In genomic region chr11:122721964-122722266, GRCh38 we compare ENCODE assay signal across 10 cellular contexts.
A peak's percentile ranks its signal among the peaks of the same experiment; 100 is the strongest.
DNase-seq lines count a peak whose midpoint lies in the region; ATAC-seq lines count a peak whose summit lies in the region.
"Had no signal": no experiment of that assay in that cellular context is flagged by ENCODE, and none has a peak within 500 bp of the region (broad histone marks: within the 10 kb centered on the region; RNA-seq: fewer than 3 reads in every experiment).

No MANE protein-coding gene starts in this region.

- no peaks in the 10 kb centered on the region for H3K27me3 ChIP-seq in skeletal muscle satellite cell (ENCODE audit: control insufficient read depth, insufficient read depth, low read length)

- H3K36me3 ChIP-seq in skeletal muscle satellite cell (ENCODE audit: insufficient read depth, low read length): peaks cover 3% of the 10 kb centered on the region

- no peak overlapping the region for H3K4me3 ChIP-seq in skeletal muscle satellite cell (ENCODE audit: low read length)

- H3K9me3 ChIP-seq in skeletal muscle satellite cell (replicated peaks; ENCODE audit: low read length): no peaks in the 10 kb centered on the region

- H3K4me2 ChIP-seq in skeletal muscle satellite cell (ENCODE audit: low read length): peak overlapping the region; percentile 49

- H3K4me1 ChIP-seq in skeletal muscle satellite cell (ENCODE audit: control insufficient read depth, insufficient read depth, low read length): peaks cover 56% of the 10 kb centered on the region

- no peak for DNase-seq in activated CD4-positive, CD25-positive, alpha-beta regulatory T cell treated with anti-CD3 and anti-CD28 coated beads, Interleukin-2, amount 50 U/mL, for 72 hours
- DNase-seq in RPMI7951 (ENCODE audit: low read depth) (peak; percentile 86), dermis blood vessel endothelial cell (peak; percentile 71), NCI-H1436 treated with DMSO at 0.1 percent for 48 hours (lab: John Stamatoyannopoulos, UW) (no peak), SIG-M5 (lab: John Stamatoyannopoulos, UW) (no peak), HT-29 (ENCODE audit: low spot score) (no peak)
- DNase-seq: effector CD4-positive, alpha-beta T cell; NCI-H1092 treated with DMSO at 0.1 percent for 48 hours had no signal

- peak; percentile 36 to 50 for ATAC-seq in activated CD4-positive, CD25-positive, alpha-beta regulatory T cell treated with anti-CD3 and anti-CD28 coated beads, Interleukin-2, amount 50 U/mL, for 24 hours

- H3K9ac ChIP-seq in skeletal muscle satellite cell (ENCODE audit: low read depth, low read length): peak overlapping the region; percentile 20

Comparison
In these comparisons a context has a peak if more than half of its experiments do, and no peak if none do; other contexts are left out.
1. DNase-seq: peak in RPMI7951 (single experiment) and dermis blood vessel endothelial cell (single experiment); none in activated CD4-positive, CD25-positive, alpha-beta regulatory T cell treated with anti-CD3 and anti-CD28 coated beads, Interleukin-2, amount 50 U/mL, for 72 hours (single experiment), NCI-H1436 treated with DMSO at 0.1 percent for 48 hours (single experiment), SIG-M5 (single experiment) and HT-29 (single experiment).